19 cellular contexts compared by ENCODE assay signal in genomic region chr6:122778961-122779671, GRCh38. TPM values are rescaled to one million over a fixed set of nuclear protein-coding genes. Genes with fewer than 3 reads are reported as not detected.
DNase-seq lines count a peak whose midpoint lies in the region; ATAC-seq, FAIRE-seq and TF ChIP-seq lines count a peak whose summit lies in the region.
"Had no signal": no experiment of that assay in that cellular context is flagged by ENCODE, and none has a peak within 500 bp of the region (broad histone marks: within the 10 kb centered on the region; RNA-seq: fewer than 3 reads in every experiment).

No MANE protein-coding gene starts in this region.

- POLR2A ChIA-PET in A673 (lab: Charles Lee; ENCODE audit: low non-redundant PET): no interaction called here

- ATAC-seq in HG02571 (IDR thresholded peaks at IDR 0.05; ENCODE audit: unreplicated experiment): no peak
- ATAC-seq: stimulated activated naive CD8-positive, alpha-beta T cell treated with anti-CD3 and anti-CD28 coated beads, Interleukin-15, Interleukin-2, amounts not matched to agents 100 U/mL and 50 U/mL, for 24 hours had no signal

- no peaks in the 10 kb centered on the region for H4K20me1 ChIP-seq in astrocyte (ENCODE audit: insufficient read depth, low read length)
- H4K20me1 ChIP-seq: BLaER1 treated with 17β-estradiol and CSF1 and Interleukin-3, amounts not matched to agents 10 nM and 100 nM had no signal

- H3K9me3 ChIP-seq in astrocyte (ENCODE audit: insufficient read depth, low read depth, low read length): no peaks in the 10 kb centered on the region
- H3K9me3 ChIP-seq in A673 (ENCODE audit: low read depth, low read length, poor library complexity, severe bottlenecking): no peaks in the 10 kb centered on the region
- H3K9me3 ChIP-seq: BLaER1 treated with 17β-estradiol and CSF1 and Interleukin-3, amounts not matched to agents 10 nM and 100 nM; sigmoid colon had no signal

- H3K36me3 ChIP-seq in astrocyte (ENCODE audit: insufficient read depth, low read length) (no peaks in the 10 kb centered on the region), A673 (ENCODE audit: insufficient read depth, low read length, poor library complexity, severe bottlenecking) (no peaks in the 10 kb centered on the region)
- H3K36me3 ChIP-seq: BLaER1 treated with 17β-estradiol and CSF1 and Interleukin-3, amounts not matched to agents 10 nM and 100 nM; brain microvascular endothelial cell; sigmoid colon had no signal

- H3K9ac ChIP-seq in astrocyte (ENCODE audit: low read length): peak overlapping the region; percentile 16
- H3K9ac ChIP-seq: BLaER1 treated with 17β-estradiol and CSF1 and Interleukin-3, amounts not matched to agents 10 nM and 100 nM had no signal

- H3K27me3 ChIP-seq in astrocyte (ENCODE audit: insufficient read depth, low read length): no peaks in the 10 kb centered on the region
- H3K27me3 ChIP-seq in A673 (replicated peaks; ENCODE audit: insufficient read depth, low read depth, low read length, poor library complexity): no peaks in the 10 kb centered on the region
- H3K27me3 ChIP-seq: BLaER1 treated with 17β-estradiol and CSF1 and Interleukin-3, amounts not matched to agents 10 nM and 100 nM; sigmoid colon had no signal

- TF ChIP-seq POLR2A in erythroblast (IDR thresholded peaks at IDR 0.05; ENCODE audit: low read length): no peak

- H3K79me2 ChIP-seq in astrocyte (ENCODE audit: insufficient read depth, low read length): no peaks in the 10 kb centered on the region

- peak overlapping the region; percentile 71 for H3K4me2 ChIP-seq in astrocyte (ENCODE audit: low read length)
- H3K4me2 ChIP-seq: BLaER1 treated with 17β-estradiol and CSF1 and Interleukin-3, amounts not matched to agents 10 nM and 100 nM had no signal

- CTCF ChIA-PET in A673 (lab: Charles Lee): no interaction called here

- no peaks in the 10 kb centered on the region for H3K4me1 ChIP-seq in astrocyte (ENCODE audit: insufficient read depth, low read length)
- no peaks in the 10 kb centered on the region for H3K4me1 ChIP-seq in A673 (ENCODE audit: insufficient read depth, low read length, poor library complexity, severe bottlenecking)
- H3K4me1 ChIP-seq: BLaER1 treated with 17β-estradiol and CSF1 and Interleukin-3, amounts not matched to agents 10 nM and 100 nM; sigmoid colon had no signal

- peaks cover 8% of the 10 kb centered on the region for H3K4me1 Mint-ChIP-seq in astrocyte (ENCODE audit: low read depth, unreplicated experiment)
- no peaks in the 10 kb centered on the region for H3K4me1 Mint-ChIP-seq in activated T-cell treated with anti-CD3 and anti-CD28 coated beads, Interleukin-2, amount 50 U/mL, for 24 hours (ENCODE audit: low read depth)

- BruUV-seq in A673 (replicated peaks; lab: Mats Ljungman, UMichigan): no TSS peak

- peak; percentile 62 for DNase-seq in NCI-H128 (lab: John Stamatoyannopoulos, UW; ENCODE audit: unreplicated experiment)
- peak; percentile 34 for DNase-seq in astrocyte (ENCODE audit: low read depth)
- peak; percentile 52 for DNase-seq in iPS DF 19.7 (ENCODE audit: low read depth, low spot score)
- peak; percentile 85 for DNase-seq in pons (ENCODE audit: low spot score)
- DNase-seq in A673 (ENCODE audit: low spot score): no peak
- no peak for DNase-seq in activated T-cell treated with anti-CD3 and anti-CD28 coated beads, Interleukin-2, amount 50 U/mL, for 24 hours
- no peak for DNase-seq in erythroblast (lab: John Stamatoyannopoulos, UW)
- DNase-seq: activated CD4-positive, alpha-beta T cell treated with anti-CD3 and anti-CD28 coated beads, Interleukin-2, amount 50 U/mL, for 1 hour; brain microvascular endothelial cell; MM.1S; NCI-H526 treated with DMSO at 0.1 percent for 48 hours; sigmoid colon; stimulated activated naive CD8-positive, alpha-beta T cell treated with anti-CD3 and anti-CD28 coated beads, Interleukin-15, Interleukin-2, amounts not matched to agents 100 U/mL and 50 U/mL, for 24 hours; T-helper 2 cell had no signal

- H3K36me3 Mint-ChIP-seq in astrocyte (ENCODE audit: low read depth, unreplicated experiment): no peaks in the 10 kb centered on the region
- H3K36me3 Mint-ChIP-seq in activated T-cell treated with anti-CD3 and anti-CD28 coated beads, Interleukin-2, amount 50 U/mL, for 24 hours (ENCODE audit: low read depth): no peaks in the 10 kb centered on the region

- FAIRE-seq in astrocyte (lab: Jason Lieb, UNC): no peak
- FAIRE-seq: H54 had no signal

- no peak overlapping the region for H3K27ac Mint-ChIP-seq in astrocyte (ENCODE audit: unreplicated experiment)
- no peak overlapping the region for H3K27ac Mint-ChIP-seq in activated T-cell treated with anti-CD3 and anti-CD28 coated beads, Interleukin-2, amount 50 U/mL, for 24 hours

- H3K4me3 ChIP-seq in astrocyte (ENCODE audit: insufficient read depth, low read depth, low read length) (peak overlapping the region; percentile 13), A673 (ENCODE audit: low read depth, low read length, poor library complexity, severe bottlenecking) (no peak overlapping the region)
- H3K4me3 ChIP-seq: BLaER1 treated with 17β-estradiol and CSF1 and Interleukin-3, amounts not matched to agents 10 nM and 100 nM; sigmoid colon had no signal

- peak overlapping the region; percentile 66 for H3K4me3 Mint-ChIP-seq in astrocyte (ENCODE audit: unreplicated experiment)
- H3K4me3 Mint-ChIP-seq in activated T-cell treated with anti-CD3 and anti-CD28 coated beads, Interleukin-2, amount 50 U/mL, for 24 hours: no peak overlapping the region

- TF ChIP-seq CTCF in astrocyte (IDR thresholded peaks at IDR 0.05; ENCODE audit: insufficient read depth, low read depth, low read length) (no peak), A673 (conservative IDR thresholded peaks at IDR 0.05; ENCODE audit: low read depth, low read length) (no peak)

- H3K9me3 Mint-ChIP-seq in astrocyte (ENCODE audit: unreplicated experiment): no peaks in the 10 kb centered on the region
- no peaks in the 10 kb centered on the region for H3K9me3 Mint-ChIP-seq in activated T-cell treated with anti-CD3 and anti-CD28 coated beads, Interleukin-2, amount 50 U/mL, for 24 hours

- H2AFZ ChIP-seq in astrocyte (ENCODE audit: low read depth, low read length): peak overlapping the region; percentile 68

- H3K27me3 Mint-ChIP-seq in astrocyte (ENCODE audit: low read depth, unreplicated experiment): no peaks in the 10 kb centered on the region
- peaks cover 10% of the 10 kb centered on the region for H3K27me3 Mint-ChIP-seq in activated T-cell treated with anti-CD3 and anti-CD28 coated beads, Interleukin-2, amount 50 U/mL, for 24 hours

- H3K27ac ChIP-seq in astrocyte (ENCODE audit: low read depth, low read length) (no peak overlapping the region), A673 (ENCODE audit: low read depth, low read length, poor library complexity, severe bottlenecking) (no peak overlapping the region)
- H3K27ac ChIP-seq: BLaER1 treated with 17β-estradiol and CSF1 and Interleukin-3, amounts not matched to agents 10 nM and 100 nM; brain microvascular endothelial cell; epithelial cell of prostate; RWPE1; sigmoid colon had no signal

- intact Hi-C loops in A673 (cut with micrococcal nuclease; ENCODE audit: unreplicated experiment): no loop called here

RNA-seq across cellular contexts. Expression of gene FABP7, which starts 0.4 kb away (rescaled TPM):
- total RNA-seq in astrocyte (0.43 and 1.1 TPM in 2 replicates), A673 (2021) (1.2 and 1.4 TPM in 2 replicates)
- total RNA-seq: sigmoid colon had no signal

RNA-seq across cellular contexts. Expression of gene SMPDL3A, which starts 9.9 kb away (rescaled TPM):
- 6.9 and 7.3 TPM in 2 replicates for total RNA-seq in astrocyte
- total RNA-seq in A673 (2021): 10.3 and 12.4 TPM in 2 replicates

Comparison
In these comparisons a context has a peak if more than half of its experiments do, and no peak if none do; other contexts are left out.
1. DNase-seq: peak in NCI-H128 (single experiment), astrocyte (single experiment), iPS DF 19.7 (single experiment) and pons (single experiment); none in A673 (single experiment), activated T-cell treated with anti-CD3 and anti-CD28 coated beads, Interleukin-2, amount 50 U/mL, for 24 hours (single experiment) and erythroblast (0 of 2).